8 cellular contexts compared by ENCODE assay signal in genomic region chr2:241637233-241638062, GRCh38. TPM values are rescaled to one million over a fixed set of nuclear protein-coding genes. Genes with fewer than 3 reads are reported as not detected.
A peak's percentile ranks its signal among the peaks of the same experiment; 100 is the strongest.
DNase-seq lines count a peak whose midpoint lies in the region; ATAC-seq lines count a peak whose summit lies in the region.

TSS of gene ATG4B (plus strand) at chr2:241637693. CDS start at chr2:241637715, 22 bp downstream.

- no peaks in the 10 kb centered on the region for H3K27me3 ChIP-seq in layer of hippocampus (ENCODE audit: control insufficient read depth, insufficient read depth, low read length)

- DNase-seq in AG20443 (ENCODE audit: low spot score) (peak; percentile 95), NCI-H460 (ENCODE audit: extremely low read depth, low read depth) (peak; percentile 76)
- peak; percentile 82 for DNase-seq in activated CD4-positive, alpha-beta T cell treated with anti-CD3 and anti-CD28 coated beads for 48 hours
- peak; percentile 61 to 69 for DNase-seq in stimulated activated CD4-positive, alpha-beta T cell treated with anti-CD3 and anti-CD28 coated beads, Interleukin-1b, Interleukin-23, amount 100 ng/mL, for 4 hours (ENCODE audit: low read depth in 2 of 2)

- peak; percentile 66 for ATAC-seq in GM19023 (IDR thresholded peaks at IDR 0.05; ENCODE audit: unreplicated experiment)
- ATAC-seq in HG03196 (IDR thresholded peaks at IDR 0.05; ENCODE audit: unreplicated experiment): peak; percentile 80

- H3K27ac ChIP-seq in cingulate gyrus (ENCODE audit: low read depth, low read length) (peak within 1 kb of the TSS; percentile 94), layer of hippocampus (ENCODE audit: low read depth, low read length) (peak within 1 kb of the TSS; percentile 98)

RNA-seq across cellular contexts. Expression of gene ATG4B, which starts in this region (rescaled TPM):
- 51.2 and 55.2 TPM in 2 replicates for total RNA-seq in NCI-H460 (2014; rRNA removed; shearing (Covaris generic))
- 111 and 144 TPM in 2 replicates for polyA plus RNA-seq in NCI-H460 (2014; cell fraction: nucleus; rRNA removed)

Comparison
In these comparisons a context has a peak if more than half of its experiments do, and no peak if none do; other contexts are left out.
1. Peak in every context shown above with its lines: DNase-seq, ATAC-seq and H3K27ac ChIP-seq.